In genomic region chr17:72414032-72414396, GRCh38 we compare ENCODE assay signal across 16 cellular contexts.
DNase-seq lines count a peak whose midpoint lies in the region; ATAC-seq and TF ChIP-seq lines count a peak whose summit lies in the region.
"Had no signal": no experiment of that assay in that cellular context is flagged by ENCODE, and none has a peak within 500 bp of the region (broad histone marks: within the 10 kb centered on the region; RNA-seq: fewer than 3 reads in every experiment).

No MANE protein-coding gene starts in this region.

- H3K27ac ChIP-seq in A673 (ENCODE audit: low read depth, low read length, poor library complexity, severe bottlenecking) (peak overlapping the region; percentile 92), HCT116 (ENCODE audit: low read depth, low read length) (peak overlapping the region; percentile 56), RWPE1 (0 out of 2 replicates have a peak overlapping the region, but pooled peaks have one; percentile 56), neuronal stem cell (replicated peaks; ENCODE audit: low read length) (no peak overlapping the region)
- H3K27ac ChIP-seq: HL-60 had no signal

- H4K8ac ChIP-seq in neuronal stem cell (ENCODE audit: low read depth, low read length) = no peak overlapping the region

- no TSS peak for BruUV-seq in A673 (replicated peaks; lab: Mats Ljungman, UMichigan)
- no TSS peak for BruUV-seq in HCT116 (replicated peaks; lab: Mats Ljungman, UMichigan)

- H3K79me2 ChIP-seq in HCT116 (ENCODE audit: insufficient read depth, low read length) = peaks cover 11% of the 10 kb centered on the region; the same call in 1 of the 2 replicates

- ATAC-seq in HCT116 = no peak

- H3K4me3 ChIP-seq in A673 (ENCODE audit: low read depth, low read length, poor library complexity, severe bottlenecking) (no peak overlapping the region), HCT116 (replicated peaks in 1 of 2; ENCODE audit: low read depth in 1 of 2, low read length in 2 of 2) (no peak overlapping the region), neuronal stem cell (ENCODE audit: low read length in 2 of 2) (no peak overlapping the region), MG63 (no peak overlapping the region)
- H3K4me3 ChIP-seq: HAP-1 had no signal

- H3K23ac ChIP-seq in neuronal stem cell (ENCODE audit: low read depth, low read length, poor library complexity) = no peak overlapping the region

- peaks cover 17% of the 10 kb centered on the region for H3K9me3 ChIP-seq in A673 (ENCODE audit: low read depth, low read length, poor library complexity, severe bottlenecking)
- H3K9me3 ChIP-seq in HCT116 (ENCODE audit: control insufficient read depth in 1 of 2, insufficient read depth in 1 of 2, low read depth in 1 of 2, low read length in 2 of 2) = peaks cover 9 to 22% of the 10 kb centered on the region in 2 experiments; a peak in 3 of 4 replicates
- H3K9me3 ChIP-seq in neuronal stem cell (replicated peaks in 1 of 2; ENCODE audit: control insufficient read depth in 2 of 2, insufficient read depth in 1 of 2, low read depth in 1 of 2, low read length in 2 of 2) = peaks cover 0 to 9% of the 10 kb centered on the region in 2 donors
- H3K9me3 ChIP-seq in MG63 = peaks cover 21% of the 10 kb centered on the region
- H3K9me3 ChIP-seq: HAP-1 had no signal

- H3K9ac ChIP-seq in HCT116 (ENCODE audit: low read length) (peak overlapping the region; percentile 18; the same call in 1 of the 2 replicates), neuronal stem cell (ENCODE audit: low read depth, low read length, poor library complexity) (no peak overlapping the region)

- peak overlapping the region; percentile 5 for H3K18ac ChIP-seq in neuronal stem cell (ENCODE audit: low read length)

- intact Hi-C loops in A673 (cut with micrococcal nuclease; ENCODE audit: unreplicated experiment) = no loop called here
- intact Hi-C loops in HCT116 (cut with micrococcal nuclease) = no loop called here

- H4K91ac ChIP-seq in neuronal stem cell (ENCODE audit: low read depth, low read length, poor library complexity) = no peak overlapping the region

- no peak overlapping the region for H2AK5ac ChIP-seq in neuronal stem cell (ENCODE audit: low read depth, low read length)

- POLR2A ChIA-PET in A673 (lab: Charles Lee; ENCODE audit: low non-redundant PET) (no interaction called here), HCT116 (lab: Charles Lee) (interaction anchor here (1.5 kb wide), 1 partner anchor 9 kb away, joined by 5 read pairs; no protein-coding TSS in a partner anchor), RWPE1 (lab: Yijun Ruan, JAX; ENCODE audit: low non-redundant PET) (no interaction called here)

- H2AFZ ChIP-seq in HCT116 (ENCODE audit: low read depth, low read length, poor library complexity, severe bottlenecking) = no peak overlapping the region
- H2AFZ ChIP-seq in neuronal stem cell (ENCODE audit: low read length) = no peak overlapping the region

- no peaks in the 10 kb centered on the region for H3K27me3 ChIP-seq in A673 (replicated peaks; ENCODE audit: insufficient read depth, low read depth, low read length, poor library complexity)
- no peaks in the 10 kb centered on the region for H3K27me3 ChIP-seq in HCT116 (ENCODE audit: insufficient read depth, low read length)
- no peaks in the 10 kb centered on the region for H3K27me3 ChIP-seq in neuronal stem cell (ENCODE audit: control insufficient read depth in 3 of 3, insufficient read depth in 3 of 3, low read depth in 1 of 3, low read length in 3 of 3)
- no peaks in the 10 kb centered on the region for H3K27me3 ChIP-seq in MG63

- H3K4me2 ChIP-seq in HCT116 (ENCODE audit: low read length) = peak overlapping the region; percentile 31
- H3K4me2 ChIP-seq in neuronal stem cell (ENCODE audit: insufficient read depth, low read length, poor library complexity, severe bottlenecking) = no peak overlapping the region

- RAD21 ChIA-PET in HCT116 (lab: Charles Lee; ENCODE audit: low non-redundant PET in 1 of 2, low total read pairs in 2 of 2, uncharacterized antibody in 2 of 2, unreplicated experiment in 2 of 2) = no interaction called here

- CTCF ChIA-PET in A673 (lab: Charles Lee) = interaction anchor here (0.6 kb wide), 1 partner anchor 17 kb away, joined by 3 read pairs; no protein-coding TSS in a partner anchor
- CTCF ChIA-PET in HCT116 (lab: Charles Lee) = no interaction called here
- CTCF ChIA-PET in RWPE1 (lab: Yijun Ruan, JAX) = no interaction called here

- no peak overlapping the region for H2BK5ac ChIP-seq in neuronal stem cell (ENCODE audit: low read length)

- TF ChIP-seq POLR2A in HCT116 (IDR thresholded peaks at IDR 0.05; ENCODE audit: borderline replicate concordance, extremely low read depth, insufficient read depth, insufficient read length) = no peak

- no peak overlapping the region for H3K14ac ChIP-seq in neuronal stem cell (ENCODE audit: low read length)

- no peaks in the 10 kb centered on the region for H3K36me3 ChIP-seq in A673 (ENCODE audit: insufficient read depth, low read length, poor library complexity, severe bottlenecking)
- peaks cover 0 to 15% of the 10 kb centered on the region in 2 experiments; a peak in 2 of 4 replicates for H3K36me3 ChIP-seq in HCT116 (ENCODE audit: control insufficient read depth in 1 of 2, insufficient read depth in 2 of 2, low read length in 2 of 2)
- H3K36me3 ChIP-seq in neuronal stem cell (replicated peaks in 1 of 2; ENCODE audit: control insufficient read depth in 2 of 2, insufficient read depth in 2 of 2, low read length in 2 of 2) = no peaks in the 10 kb centered on the region
- H3K36me3 ChIP-seq in MG63 = peaks cover 4% of the 10 kb centered on the region; the same call in 1 of the 2 replicates
- H3K36me3 ChIP-seq: HAP-1 had no signal

- TF ChIP-seq CTCF in A673 (conservative IDR thresholded peaks at IDR 0.05; ENCODE audit: low read depth, low read length) (no peak), HCT116 (IDR thresholded peaks at IDR 0.05 in 2 of 3, conservative IDR thresholded peaks at IDR 0.05 in 1 of 3; ENCODE audit: borderline replicate concordance in 1 of 3, insufficient read depth in 1 of 3, low read depth in 2 of 3, low read length in 2 of 3) (no peak), RWPE1 (conservative IDR thresholded peaks at IDR 0.05; ENCODE audit: low read depth) (no peak)

- H3K4ac ChIP-seq in neuronal stem cell (ENCODE audit: low read length) = no peak overlapping the region

- DNase-seq in A673 (ENCODE audit: low spot score) (no peak), HCT116 (ENCODE audit: low read depth, low spot score) (no peak), RWPE1 (ENCODE audit: low spot score) (no peak), neuronal stem cell (ENCODE audit: low spot score) (no peak), MG63 (no peak), NCI-H345 treated with DMSO at 0.1 percent for 48 hours (lab: John Stamatoyannopoulos, UW; ENCODE audit: unreplicated experiment) (no peak), NCI-H526 treated with DMSO at 0.1 percent for 48 hours (lab: John Stamatoyannopoulos, UW) (no peak)
- DNase-seq: 8988T; ACHN; C1 segment of cervical spinal cord; CD4-positive, alpha-beta T cell; DND-41; GDM1; HFFc6 had no signal

- H3K79me1 ChIP-seq in neuronal stem cell (ENCODE audit: low read depth, low read length) = no peaks in the 10 kb centered on the region

- H3K9me2 ChIP-seq in HCT116 (ENCODE audit: insufficient read depth) = no peaks in the 10 kb centered on the region

- H4K20me1 ChIP-seq in HCT116 (ENCODE audit: insufficient read depth) = no peaks in the 10 kb centered on the region

- H2BK15ac ChIP-seq in neuronal stem cell (ENCODE audit: low read length) = no peak overlapping the region

- H2BK120ac ChIP-seq in neuronal stem cell (ENCODE audit: low read depth, low read length) = no peak overlapping the region

- WGBS in neuronal stem cell (ENCODE audit: extremely low coverage in 2 of 2, insufficient read length in 2 of 2, insufficient replicate concordance in 1 of 2), 2 donors = no CpG with 5 or more reads among the region's 5 CpGs

- no peak for TF ChIP-seq RAD21 in HCT116 (IDR thresholded peaks at IDR 0.05; ENCODE audit: low read depth)

- peaks cover 57% of the 10 kb centered on the region for H3K4me1 ChIP-seq in A673 (ENCODE audit: insufficient read depth, low read length, poor library complexity, severe bottlenecking)
- peaks cover 62 to 87% of the 10 kb centered on the region in 2 experiments for H3K4me1 ChIP-seq in HCT116 (ENCODE audit: control insufficient read depth in 1 of 2, insufficient read depth in 2 of 2, low read length in 2 of 2)
- H3K4me1 ChIP-seq in neuronal stem cell (ENCODE audit: control insufficient read depth in 2 of 2, insufficient read depth in 1 of 2, low read depth in 1 of 2, low read length in 2 of 2) = peaks cover 0 to 12% of the 10 kb centered on the region in 2 donors
- H3K4me1 ChIP-seq: HAP-1 had no signal

- no peak overlapping the region for H2BK12ac ChIP-seq in neuronal stem cell (ENCODE audit: low read length)

TF ChIP-seq in HCT116, 20 proteins besides CTCF, POLR2A, EP300 and RAD21 (continues in another document):
- TF ChIP-seq EZH2phosphoT487 (IDR thresholded peaks at IDR 0.05; ENCODE audit: borderline replicate concordance) (no peak), ZBTB33 (IDR thresholded peaks at IDR 0.05; ENCODE audit: extremely low read depth, insufficient replicate concordance, low read length) (no peak), JUND (IDR thresholded peaks at IDR 0.05) (no peak), SRF (IDR thresholded peaks at IDR 0.05; ENCODE audit: low read depth) (no peak), EGR1 (IDR thresholded peaks at IDR 0.05; ENCODE audit: low read depth) (no peak), MAX (IDR thresholded peaks at IDR 0.05) (no peak), ZNF274 (IDR thresholded peaks at IDR 0.05; ENCODE audit: low read depth, low read length) (no peak), ZFX (IDR thresholded peaks at IDR 0.05) (no peak), YY1 (IDR thresholded peaks at IDR 0.05; ENCODE audit: extremely low read depth, insufficient replicate concordance, low read depth, low read length) (no peak), EZH2 (IDR thresholded peaks at IDR 0.05) (no peak)
